In genomic region chr7:92924800-92925199, GRCh38 we compare ENCODE assay signal across 16 cellular contexts.
DNase-seq lines count a peak whose midpoint lies in the region; ATAC-seq, FAIRE-seq and TF ChIP-seq lines count a peak whose summit lies in the region.
"Had no signal": no experiment of that assay in that cellular context is flagged by ENCODE, and none has a peak within 500 bp of the region (broad histone marks: within the 10 kb centered on the region; RNA-seq: fewer than 3 reads in every experiment).

No MANE protein-coding gene starts in this region.

- H3K9me1 ChIP-seq in K562 (ENCODE audit: control insufficient read depth, insufficient read depth, low read length) = no peaks in the 10 kb centered on the region

- no peak overlapping the region for H3K9ac ChIP-seq in K562 (ENCODE audit: insufficient read depth in 1 of 2, low read depth in 2 of 2, low read length in 2 of 2)

- TF ChIP-seq POLR2A in A549 (IDR thresholded peaks at IDR 0.05; ENCODE audit: low read length) (no peak), K562 (conservative IDR thresholded peaks at IDR 0.05) (no peak)

- BruUV-seq in K562 (replicated peaks; lab: Mats Ljungman, UMichigan) = no TSS peak

- H4K20me1 ChIP-seq in K562 (replicated peaks; ENCODE audit: control insufficient read depth, insufficient read depth, low read length) = no peaks in the 10 kb centered on the region

- no peak overlapping the region for H3K4me2 ChIP-seq in A549
- peak overlapping the region; percentile 55 for H3K4me2 ChIP-seq in K562 (ENCODE audit: insufficient read depth, low read length)

- H2AFZ ChIP-seq in K562 (ENCODE audit: low read depth, low read length) = peak overlapping the region; percentile 85

- H3K4me3 ChIP-seq in A549 = no peak overlapping the region
- no peak overlapping the region for H3K4me3 ChIP-seq in K562
- no peak overlapping the region for H3K4me3 ChIP-seq in lower lobe of right lung
- H3K4me3 ChIP-seq: GM12878, HAP-1 had no signal

- H3K36me3 Mint-ChIP-seq in endothelial cell (ENCODE audit: low read depth, unreplicated experiment) = no peaks in the 10 kb centered on the region
- H3K36me3 Mint-ChIP-seq: CD14-positive monocyte; CD8-positive, alpha-beta T cell had no signal

- no peak overlapping the region for H3K4me3 Mint-ChIP-seq in endothelial cell (ENCODE audit: unreplicated experiment)
- H3K4me3 Mint-ChIP-seq: CD14-positive monocyte; CD8-positive, alpha-beta T cell had no signal

- WGBS in A549 (ENCODE audit: missing lambda C conversion rate) = 9% methylated on average over 8 of the region's 15 CpGs
- 14% methylated on average over 15 of the region's 15 CpGs for WGBS in K562 (ENCODE audit: insufficient coverage, low coverage, missing lambda C conversion rate)

- no peaks in the 10 kb centered on the region for H3K9me3 Mint-ChIP-seq in endothelial cell (ENCODE audit: unreplicated experiment)
- H3K9me3 Mint-ChIP-seq: CD8-positive, alpha-beta T cell had no signal

- TF ChIP-seq EP300 in A549 (IDR thresholded peaks at IDR 0.05) (no peak), K562 (IDR thresholded peaks at IDR 0.05; ENCODE audit: low read length) (no peak)

- ATAC-seq in A549 = no peak
- peak; percentile 63 for ATAC-seq in K562
- ATAC-seq in lower lobe of right lung = no peak
- ATAC-seq: CD8-positive, alpha-beta T cell; GM12878 had no signal

- H3K9me3 ChIP-seq in A549 = peaks cover 20% of the 10 kb centered on the region
- H3K9me3 ChIP-seq in K562 (replicated peaks; ENCODE audit: control insufficient read depth, insufficient read depth, low read depth, low read length) = peaks cover 9% of the 10 kb centered on the region
- peaks cover 3% of the 10 kb centered on the region for H3K9me3 ChIP-seq in lower lobe of right lung
- H3K9me3 ChIP-seq: HAP-1 had no signal

- H3K79me2 ChIP-seq in K562 (ENCODE audit: control insufficient read depth, insufficient read depth, low read length) = no peaks in the 10 kb centered on the region

- no peak for FAIRE-seq in A549 (lab: Jason Lieb, UNC)
- FAIRE-seq in K562 (lab: Jason Lieb, UNC) = peak; percentile 61
- FAIRE-seq: GM12878, GM18507, HTR-8/SVneo had no signal

- TF ChIP-seq RAD21 in A549 (conservative IDR thresholded peaks at IDR 0.05 in 1 of 2, IDR thresholded peaks at IDR 0.05 in 1 of 2) (no peak), K562 (CRISPR knock-in tag; conservative IDR thresholded peaks at IDR 0.05 in 1 of 2, IDR thresholded peaks at IDR 0.05 in 1 of 2) (0 out of 4 replicates have a peak, but pooled peaks of 1 of the 2 experiments have one; percentile 4)

- in situ Hi-C loops in K562 (cut with MboI) = no loop called here

- intact Hi-C loops in K562 (cut with micrococcal nuclease) = no loop called here
- intact Hi-C loops in lower lobe of right lung (cut with DNase I) = no loop called here

- DNase-seq in A549 (ENCODE audit: low read depth in 1 of 2, low spot score in 1 of 2) (no peak), COLO668 (lab: John Stamatoyannopoulos, UW; ENCODE audit: unreplicated experiment) (peak; percentile 11), K562 (ENCODE audit: extremely low read depth in 1 of 4, low spot score in 3 of 4) (peak in 2 of 4 experiments; percentile 28 to 58), lower lobe of right lung (peak; percentile 21), endothelial cell (ENCODE audit: low spot score) (no peak), iPS-NIHi11 (ENCODE audit: low spot score) (no peak)
- DNase-seq: Caco-2; CD8-positive, alpha-beta T cell; DMS79; GOT3; KBM-7 had no signal

- peaks cover 2% of the 10 kb centered on the region for H3K27me3 Mint-ChIP-seq in endothelial cell (ENCODE audit: unreplicated experiment)

- POLR2A ChIA-PET in A549 (lab: Yijun Ruan, JAX) = no interaction called here
- POLR2A ChIA-PET in K562 (lab: Yijun Ruan, JAX) = interaction anchor here (1.5 kb wide), 1 partner anchor 9 kb away, joined by 4 read pairs; no protein-coding TSS in a partner anchor

- H3K36me3 ChIP-seq in K562 (ENCODE audit: control insufficient read depth, insufficient read depth, low read length) = no peaks in the 10 kb centered on the region
- no peaks in the 10 kb centered on the region for H3K36me3 ChIP-seq in lower lobe of right lung
- H3K36me3 ChIP-seq: HAP-1 had no signal

- CTCF ChIA-PET in A549 (lab: Yijun Ruan, JAX) = interaction anchor here (0.7 kb wide), 1 partner anchor 21 kb away, joined by 4 read pairs; no protein-coding TSS in a partner anchor
- CTCF ChIA-PET in K562 (lab: Yijun Ruan, JAX; ENCODE audit: low intra/inter-chr PET ratio) = no interaction called here

- no peak overlapping the region for H3K27ac Mint-ChIP-seq in endothelial cell (ENCODE audit: unreplicated experiment)
- H3K27ac Mint-ChIP-seq: CD14-positive monocyte; CD8-positive, alpha-beta T cell had no signal

- H3K27ac ChIP-seq in A549 (no peak overlapping the region), K562 (ENCODE audit: extremely low read depth, low read depth, low read length) (no peak overlapping the region), lower lobe of right lung (no peak overlapping the region)

- TF ChIP-seq CTCF in A549 (IDR thresholded peaks at IDR 0.05) (no peak), K562 (IDR thresholded peaks at IDR 0.05 in 2 of 3, conservative IDR thresholded peaks at IDR 0.05 in 1 of 3; ENCODE audit: insufficient read depth in 2 of 3, low read depth in 1 of 3, low read length in 3 of 3) (no peak), lower lobe of right lung (IDR thresholded peaks at IDR 0.05) (no peak), endothelial cell (IDR thresholded peaks at IDR 0.05; ENCODE audit: unreplicated experiment) (no peak)

- no peaks in the 10 kb centered on the region for H3K4me1 Mint-ChIP-seq in endothelial cell (ENCODE audit: unreplicated experiment)
- H3K4me1 Mint-ChIP-seq: CD14-positive monocyte had no signal

- H3K4me1 ChIP-seq in A549 = no peaks in the 10 kb centered on the region
- H3K4me1 ChIP-seq in K562 (replicated peaks in 1 of 2; ENCODE audit: control insufficient read depth in 2 of 2, insufficient read depth in 2 of 2, low read length in 2 of 2) = peaks cover 4% of the 10 kb centered on the region in 2 experiments; a peak in 2 of 5 replicates
- H3K4me1 ChIP-seq in lower lobe of right lung = no peaks in the 10 kb centered on the region
- H3K4me1 ChIP-seq: HAP-1 had no signal

- no peaks in the 10 kb centered on the region for H3K27me3 ChIP-seq in K562 (ENCODE audit: control insufficient read depth in 2 of 2, insufficient read depth in 2 of 2, low read length in 2 of 2)
- no peaks in the 10 kb centered on the region for H3K27me3 ChIP-seq in lower lobe of right lung (ENCODE audit: low read depth)

TF ChIP-seq in A549, 52 proteins besides CTCF, POLR2A, EP300 and RAD21:
- TF ChIP-seq CHD4 (IDR thresholded peaks at IDR 0.05; ENCODE audit: borderline replicate concordance) (no peak), GATA3 (IDR thresholded peaks at IDR 0.05; ENCODE audit: borderline replicate concordance) (no peak), NPAS2 (CRISPR knock-in tag; IDR thresholded peaks at IDR 0.05; ENCODE audit: borderline replicate concordance) (no peak), CBX8 (IDR thresholded peaks at IDR 0.05) (peak; percentile 8; the same call in 1 of the 2 replicates), ATOH8 (CRISPR knock-in tag; IDR thresholded peaks at IDR 0.05; ENCODE audit: low read depth) (no peak), ZC3H11A (IDR thresholded peaks at IDR 0.05) (no peak), MAFK (IDR thresholded peaks at IDR 0.05; ENCODE audit: partially characterized antibody) (no peak)

TF ChIP-seq in K562, 482 proteins besides CTCF, POLR2A, EP300 and RAD21 (continues in another document):
- TF ChIP-seq USF1 (CRISPR knock-in tag; IDR thresholded peaks at IDR 0.05) (no peak), ZNF212 (CRISPR knock-in tag; IDR thresholded peaks at IDR 0.05) (no peak), ZNF740 (CRISPR knock-in tag; IDR thresholded peaks at IDR 0.05) (no peak), ZNF740 (tag; IDR thresholded peaks at IDR 0.05) (no peak), SMC3 (conservative IDR thresholded peaks at IDR 0.05; ENCODE audit: insufficient read depth, low read depth, low read length) (no peak), HOXB6 (CRISPR knock-in tag; IDR thresholded peaks at IDR 0.05; ENCODE audit: borderline replicate concordance) (no peak), DIDO1 (tag; IDR thresholded peaks at IDR 0.05; ENCODE audit: low read depth) (no peak), RBM34 (IDR thresholded peaks at IDR 0.05; ENCODE audit: borderline replicate concordance, insufficient read depth, low read length) (no peak), TRIM25 (IDR thresholded peaks at IDR 0.05; ENCODE audit: borderline replicate concordance) (no peak), SP1 (CRISPR knock-in tag; IDR thresholded peaks at IDR 0.05) (no peak), RUNX1 (IDR thresholded peaks at IDR 0.05; ENCODE audit: low read depth) (no peak), CREM (IDR thresholded peaks at IDR 0.05; ENCODE audit: low read depth) (0 out of 2 replicates have a peak, but pooled peaks have one; percentile 21), L3MBTL2 (IDR thresholded peaks at IDR 0.05) (peak; percentile 45; the same call in 1 of the 2 replicates)

Comparison
In these comparisons a context has a peak if more than half of its experiments do, and no peak if none do; other contexts are left out.
1. DNase-seq: peak in COLO668 (single experiment) and lower lobe of right lung (single experiment); none in A549 (0 of 2), endothelial cell (single experiment) and iPS-NIHi11 (single experiment).
2. Of the 35 proteins assayed by ChIP-seq in both K562 and A549: peak only in K562: none; only in A549: CBX8; in both: none; in neither: 32; mixed calls (peak in some experiments, not most) for 2.